ENCODE assay signal across 29 cellular contexts in genomic region chr15:97984157-97984556, GRCh38. TPM values are rescaled to one million over a fixed set of nuclear protein-coding genes. Genes with fewer than 3 reads are reported as not detected.
DNase-seq lines count a peak whose midpoint lies in the region; ATAC-seq, FAIRE-seq and TF ChIP-seq lines count a peak whose summit lies in the region.
"Had no signal": no experiment of that assay in that cellular context is flagged by ENCODE, and none has a peak within 500 bp of the region (broad histone marks: within the 10 kb centered on the region; RNA-seq: fewer than 3 reads in every experiment).

No MANE protein-coding gene starts in this region.

- no peak overlapping the region for H2BK120ac ChIP-seq in mesenchymal stem cell (ENCODE audit: low read depth, low read length)

- TF ChIP-seq CTCF in CD14-positive monocyte (IDR thresholded peaks at IDR 0.05) (no peak), LNCaP clone FGC (IDR thresholded peaks at IDR 0.05; ENCODE audit: control insufficient read depth, extremely low read depth, insufficient read depth) (no peak)

- H3K4me1 ChIP-seq in mesenchymal stem cell (ENCODE audit: control insufficient read depth, insufficient read depth, low read depth, low read length): no peaks in the 10 kb centered on the region
- H3K4me1 ChIP-seq: ascending aorta had no signal

- no peak for FAIRE-seq in GM12892 (lab: Jason Lieb, UNC)
- FAIRE-seq: urothelium cell line had no signal

- no peak overlapping the region for H4K91ac ChIP-seq in mesenchymal stem cell (ENCODE audit: low read length)

- H3K14ac ChIP-seq in mesenchymal stem cell (ENCODE audit: low read length in 2 of 2): no peak overlapping the region

- H3K4me3 Mint-ChIP-seq in CD14-positive monocyte: no peak overlapping the region
- no peak overlapping the region for H3K4me3 Mint-ChIP-seq in activated naive CD4-positive, alpha-beta T cell treated with anti-CD3 and anti-CD28 coated beads for 36 hours
- H3K4me3 Mint-ChIP-seq: activated naive CD8-positive, alpha-beta T cell; activated T-helper 17 cell treated with anti-CD3 and anti-CD28 coated beads, Interleukin-2, amount 50 U/mL, for 72 hours; endodermal cell; memory B cell; stimulated activated memory B cell treated with anti-CD40 and anti-IgM and Interleukin-4, amounts not matched to agents 10 μg/mL and 1 μg/mL and 100 μg/mL, for 72 hours; T-helper 2 cell treated with Interferon-gamma antibody and Interleukin-4, amounts not matched to agents 5 μg/mL and 100 μg/mL, for 36 hours had no signal

- H2BK15ac ChIP-seq in mesenchymal stem cell (ENCODE audit: low read depth, poor library complexity, severe bottlenecking): no peak overlapping the region

- no peak for TF ChIP-seq POLR2A in GM12892 (IDR thresholded peaks at IDR 0.05; ENCODE audit: low read depth, low read length)

- H2BK12ac ChIP-seq in mesenchymal stem cell (ENCODE audit: low read length in 2 of 2): no peak overlapping the region

- CTCF ChIA-PET in activated naive CD4-positive, alpha-beta T cell treated with anti-CD3 and anti-CD28 coated beads for 36 hours (lab: Charles Lee): no interaction called here

- no peak overlapping the region for H3K27ac ChIP-seq in mesenchymal stem cell (ENCODE audit: low read length, poor library complexity, severe bottlenecking)
- H3K27ac ChIP-seq: ascending aorta, esophagus squamous epithelium, RWPE1, suprapubic skin had no signal

- H3K36me3 ChIP-seq in mesenchymal stem cell (ENCODE audit: control insufficient read depth in 1 of 2, insufficient read depth in 2 of 2, low read depth in 1 of 2, low read length in 2 of 2): no peaks in the 10 kb centered on the region
- H3K36me3 ChIP-seq: ascending aorta, esophagus squamous epithelium, suprapubic skin had no signal

- intact Hi-C loops in CD14-positive monocyte (cut with micrococcal nuclease): loop anchor here in 1 of 2 donors (10.0 kb wide), 1 partner anchor 101 kb away; no protein-coding TSS in a partner anchor
- intact Hi-C loops in activated naive CD4-positive, alpha-beta T cell treated with anti-CD3 and anti-CD28 coated beads for 36 hours (cut with micrococcal nuclease): no loop called here

- WGBS in mesenchymal stem cell: 61% methylated on average over 1 of the region's 1 CpG

- no peaks in the 10 kb centered on the region for H3K27me3 ChIP-seq in mesenchymal stem cell (ENCODE audit: control insufficient read depth in 1 of 2, insufficient read depth in 1 of 2, low read length in 2 of 2)
- H3K27me3 ChIP-seq: ascending aorta, esophagus squamous epithelium, suprapubic skin had no signal

- H3K27ac Mint-ChIP-seq in CD14-positive monocyte: peak overlapping the region in 4 of 7 donors; percentile 13 to 73 (median 52)
- H3K27ac Mint-ChIP-seq in activated naive CD4-positive, alpha-beta T cell treated with anti-CD3 and anti-CD28 coated beads for 36 hours: no peak overlapping the region
- H3K27ac Mint-ChIP-seq: activated naive CD8-positive, alpha-beta T cell; activated T-helper 17 cell treated with anti-CD3 and anti-CD28 coated beads, Interleukin-2, amount 50 U/mL, for 72 hours; endodermal cell; memory B cell; stimulated activated memory B cell treated with anti-CD40 and anti-IgM and Interleukin-4, amounts not matched to agents 10 μg/mL and 1 μg/mL and 100 μg/mL, for 72 hours had no signal

- no peak overlapping the region for H4K8ac ChIP-seq in mesenchymal stem cell (ENCODE audit: low read length)

- no peak overlapping the region for H3K9ac ChIP-seq in mesenchymal stem cell (ENCODE audit: low read length)
- H3K9ac ChIP-seq: SK-N-SH had no signal

- no peaks in the 10 kb centered on the region for H3K36me3 Mint-ChIP-seq in CD14-positive monocyte
- peaks cover 3% of the 10 kb centered on the region for H3K36me3 Mint-ChIP-seq in activated naive CD4-positive, alpha-beta T cell treated with anti-CD3 and anti-CD28 coated beads for 36 hours (ENCODE audit: low read depth)
- H3K36me3 Mint-ChIP-seq: memory B cell; stimulated activated memory B cell treated with anti-CD40 and anti-IgM and Interleukin-4, amounts not matched to agents 10 μg/mL and 1 μg/mL and 100 μg/mL, for 72 hours had no signal

- peaks cover 14 to 23% (median 15%) of the 10 kb centered on the region in 7 donors for H3K9me3 Mint-ChIP-seq in CD14-positive monocyte
- H3K9me3 Mint-ChIP-seq in activated naive CD4-positive, alpha-beta T cell treated with anti-CD3 and anti-CD28 coated beads for 36 hours: peaks cover 22% of the 10 kb centered on the region

- H2AK5ac ChIP-seq in mesenchymal stem cell (ENCODE audit: low read length, severe bottlenecking): no peak overlapping the region

- peaks cover 13% of the 10 kb centered on the region for H3K4me1 Mint-ChIP-seq in CD14-positive monocyte
- H3K4me1 Mint-ChIP-seq in activated naive CD4-positive, alpha-beta T cell treated with anti-CD3 and anti-CD28 coated beads for 36 hours (ENCODE audit: low read depth): peaks cover 8% of the 10 kb centered on the region
- H3K4me1 Mint-ChIP-seq: activated T-helper 17 cell treated with anti-CD3 and anti-CD28 coated beads, Interleukin-2, amount 50 U/mL, for 72 hours; memory B cell; stimulated activated memory B cell treated with anti-CD40 and anti-IgM and Interleukin-4, amounts not matched to agents 10 μg/mL and 1 μg/mL and 100 μg/mL, for 72 hours had no signal

- H3K23ac ChIP-seq in mesenchymal stem cell (ENCODE audit: low read length in 2 of 2): no peak overlapping the region

- H2AFZ ChIP-seq in mesenchymal stem cell (ENCODE audit: low read depth, low read length): no peak overlapping the region

- no peaks in the 10 kb centered on the region for H3K9me3 ChIP-seq in mesenchymal stem cell (ENCODE audit: control insufficient read depth, low read length)
- H3K9me3 ChIP-seq: ascending aorta, SK-N-SH, suprapubic skin had no signal

- H3K18ac ChIP-seq in mesenchymal stem cell (ENCODE audit: low read depth in 1 of 2, low read length in 2 of 2): no peak overlapping the region

- H3K4me2 ChIP-seq in mesenchymal stem cell (ENCODE audit: low read length, poor library complexity, severe bottlenecking): no peak overlapping the region
- H3K4me2 ChIP-seq: SK-N-SH had no signal

- peaks cover 0 to 3% (median 0%) of the 10 kb centered on the region in 3 donors for H3K27me3 Mint-ChIP-seq in CD14-positive monocyte (ENCODE audit: low read depth in 3 of 3)
- H3K27me3 Mint-ChIP-seq in activated naive CD4-positive, alpha-beta T cell treated with anti-CD3 and anti-CD28 coated beads for 36 hours (ENCODE audit: low read depth): no peaks in the 10 kb centered on the region
- H3K27me3 Mint-ChIP-seq: activated T-helper 17 cell treated with anti-CD3 and anti-CD28 coated beads, Interleukin-2, amount 50 U/mL, for 72 hours; memory B cell had no signal

- DNase-seq in CD14-positive monocyte (ENCODE audit: low spot score): no peak
- DNase-seq in LNCaP clone FGC (ENCODE audit: low read depth): peak; percentile 76
- peak; percentile 63 for DNase-seq in amniotic epithelial cell (ENCODE audit: low read depth)
- DNase-seq in mesenchymal stem cell: peak; percentile 14
- DNase-seq in NCI-H1417 treated with DMSO at 0.1 percent for 48 hours (lab: John Stamatoyannopoulos, UW): no peak
- DNase-seq in activated naive CD4-positive, alpha-beta T cell treated with anti-CD3 and anti-CD28 coated beads for 36 hours: no peak
- DNase-seq in GM12892 (ENCODE audit: insufficient read length): no peak
- DNase-seq: activated CD8-positive, alpha-beta memory T cell treated with anti-CD3 and anti-CD28 coated beads, Interleukin-2, amount 50 U/mL, for 4 hours; DMS79 treated with DMSO at 0.1 percent for 48 hours; endodermal cell; esophagus squamous epithelium; glutamatergic neuron; HCEC 1CT; kidney glomerular epithelial cell; NCI-H146; NCI-H524 treated with DMSO at 0.1 percent for 48 hours; retina; SK-N-SH; stimulated activated CD4-positive, alpha-beta T cell treated with anti-CD3 and anti-CD28 coated beads, Interleukin-4, amount 100 ng/mL, for 1 hour had no signal

- no peak overlapping the region for H3K4ac ChIP-seq in mesenchymal stem cell (ENCODE audit: low read depth in 1 of 2, low read length in 2 of 2)

- ATAC-seq in HG02970 (IDR thresholded peaks at IDR 0.05; ENCODE audit: low FRiP score, unreplicated experiment): no peak
- ATAC-seq: activated T-helper 17 cell treated with anti-CD3 and anti-CD28 coated beads, Interleukin-2, amount 50 U/mL, for 72 hours; stimulated activated memory B cell treated with anti-CD40 and anti-IgM and Interleukin-4, amounts not matched to agents 10 μg/mL and 1 μg/mL and 100 μg/mL, for 72 hours had no signal

- H3K4me3 ChIP-seq in LNCaP clone FGC (ENCODE audit: low read depth, low read length) (no peak overlapping the region), mesenchymal stem cell (ENCODE audit: insufficient read depth in 1 of 2, low read depth in 1 of 2, low read length in 2 of 2) (no peak overlapping the region)
- H3K4me3 ChIP-seq: ascending aorta, esophagus squamous epithelium, suprapubic skin had no signal

- no peaks in the 10 kb centered on the region for H3K79me1 ChIP-seq in mesenchymal stem cell (replicated peaks; ENCODE audit: low read length, poor library complexity, severe bottlenecking)

- no peak overlapping the region for H2BK5ac ChIP-seq in mesenchymal stem cell (ENCODE audit: low read depth, low read length, poor library complexity, severe bottlenecking)

RNA-seq across cellular contexts. Expression of gene ARRDC4, which starts 23.7 kb away (rescaled TPM):
- polyA plus RNA-seq in CD14-positive monocyte: 10 to 100 TPM; 13.0 to 19.0 TPM
- polyA plus RNA-seq in mesenchymal stem cell (2013, experiment 1 of 2): 11.2 TPM
- 11.7 TPM for polyA plus RNA-seq in mesenchymal stem cell (2013, experiment 2 of 2)
- total RNA-seq in activated naive CD4-positive, alpha-beta T cell treated with anti-CD3 and anti-CD28 coated beads for 36 hours: under 1 TPM; 0.17 to 0.20 TPM
- not detected for polyA plus RNA-seq in GM12892 (2012; ENCODE audit: missing spikeins)

Comparison
In these comparisons a context has a peak if more than half of its experiments do, and no peak if none do; other contexts are left out.
1. DNase-seq: peak in LNCaP clone FGC (single experiment), amniotic epithelial cell (single experiment) and mesenchymal stem cell (single experiment); none in CD14-positive monocyte (single experiment), NCI-H1417 treated with DMSO at 0.1 percent for 48 hours (single experiment), activated naive CD4-positive, alpha-beta T cell treated with anti-CD3 and anti-CD28 coated beads for 36 hours (single experiment) and GM12892 (single experiment).